16 cellular contexts compared by ENCODE assay signal in the genomic region with DNA sequence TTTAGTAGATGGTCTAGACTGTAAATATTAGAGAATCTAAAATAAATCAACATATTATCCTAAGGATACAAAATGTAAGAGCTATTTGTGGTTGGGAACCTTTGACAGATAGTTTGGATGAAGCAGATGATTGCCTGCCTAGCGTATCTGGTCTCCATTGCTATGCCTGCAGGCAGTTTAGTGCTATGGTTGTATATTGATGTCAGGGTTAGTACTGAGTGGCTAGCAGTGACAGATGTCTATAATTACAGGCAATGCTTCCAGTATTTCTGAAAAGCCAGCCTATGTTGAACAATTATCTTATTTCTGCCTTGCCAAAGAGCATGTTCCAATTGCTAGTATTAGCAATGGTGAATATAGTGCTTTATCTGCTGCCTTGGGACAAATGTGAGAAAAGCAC.
DNase-seq lines count a peak whose midpoint lies in the region; ATAC-seq and TF ChIP-seq lines count a peak whose summit lies in the region.
"Had no signal": no experiment of that assay in that cellular context is flagged by ENCODE, and none has a peak within 500 bp of the region (broad histone marks: within the 10 kb centered on the region; RNA-seq: fewer than 3 reads in every experiment).

No MANE protein-coding gene starts in this region.

- TF ChIP-seq CTCF in Peyer's patch (IDR thresholded peaks at IDR 0.05): no peak
- TF ChIP-seq CTCF in testis (IDR thresholded peaks at IDR 0.05): no peak
- no peak for TF ChIP-seq CTCF in heart left ventricle (IDR thresholded peaks at IDR 0.05)

- WGBS in testis, 2 donors: 90 to 100% methylated on average over 1 of the region's 1 CpG
- 90 to 96% (median 92%) methylated on average over 1 of the region's 1 CpG for WGBS in heart left ventricle, 4 donors

- intact Hi-C loops in testis (cut with DNase I; ENCODE audit: low total_unique reads) (no loop called here), heart left ventricle (cut with DNase I) (no loop called here)

- no peak overlapping the region for H3K27ac ChIP-seq in Peyer's patch
- no peak overlapping the region for H3K27ac ChIP-seq in testis
- no peak overlapping the region for H3K27ac ChIP-seq in heart left ventricle
- H3K27ac ChIP-seq: 22Rv1; BLaER1 treated with 17β-estradiol and CSF1 and Interleukin-3, amounts not matched to agents 10 nM and 100 nM had no signal

- ATAC-seq in SK-N-SH treated with all-trans-retinoic acid at 6 μM for 48 hours (peak; percentile 57; the same call in 1 of the 3 replicates), heart left ventricle (no peak)
- ATAC-seq: GM12878 had no signal

- peak; percentile 28 for DNase-seq in NCI-H1092 treated with DMSO at 0.1 percent for 48 hours (lab: John Stamatoyannopoulos, UW)
- DNase-seq in NCI-H1092 (lab: John Stamatoyannopoulos, UW): no peak
- peak; percentile 58 for DNase-seq in NCI-H146 treated with DMSO at 0.1 percent for 48 hours (lab: John Stamatoyannopoulos, UW; ENCODE audit: unreplicated experiment)
- peak; percentile 67 for DNase-seq in NCI-H446 treated with DMSO at 0.1 percent for 48 hours (lab: John Stamatoyannopoulos, UW)
- DNase-seq in Peyer's patch: no peak
- no peak for DNase-seq in testis
- DNase-seq in heart left ventricle: no peak
- DNase-seq: HCEC 1CT, MV-4-11, NCI-H526 treated with DMSO at 0.1 percent for 48 hours, SIG-M5, SW 1271 had no signal

- H3K9me3 ChIP-seq in Peyer's patch (no peaks in the 10 kb centered on the region), testis (no peaks in the 10 kb centered on the region), heart left ventricle (no peaks in the 10 kb centered on the region)
- H3K9me3 ChIP-seq: BLaER1 treated with 17β-estradiol and CSF1 and Interleukin-3, amounts not matched to agents 10 nM and 100 nM had no signal

- H3K36me3 ChIP-seq in Peyer's patch (no peaks in the 10 kb centered on the region), testis (ENCODE audit: low read depth, missing control alignments) (no peaks in the 10 kb centered on the region), heart left ventricle (no peaks in the 10 kb centered on the region)
- H3K36me3 ChIP-seq: BLaER1 treated with 17β-estradiol and CSF1 and Interleukin-3, amounts not matched to agents 10 nM and 100 nM had no signal

- no peak for TF ChIP-seq POLR2A in Peyer's patch (IDR thresholded peaks at IDR 0.05)
- no peak for TF ChIP-seq POLR2A in testis (IDR thresholded peaks at IDR 0.05)
- no peak for TF ChIP-seq POLR2A in heart left ventricle (IDR thresholded peaks at IDR 0.05)

- no peak overlapping the region for H3K4me3 ChIP-seq in Peyer's patch
- H3K4me3 ChIP-seq in testis: no peak overlapping the region
- H3K4me3 ChIP-seq in heart left ventricle: no peak overlapping the region
- H3K4me3 ChIP-seq: BLaER1 treated with 17β-estradiol and CSF1 and Interleukin-3, amounts not matched to agents 10 nM and 100 nM; GM12878 had no signal

- no peaks in the 10 kb centered on the region for H3K4me1 ChIP-seq in Peyer's patch
- no peaks in the 10 kb centered on the region for H3K4me1 ChIP-seq in testis
- H3K4me1 ChIP-seq in heart left ventricle: no peaks in the 10 kb centered on the region

- H3K27me3 ChIP-seq in Peyer's patch (no peaks in the 10 kb centered on the region), testis (no peaks in the 10 kb centered on the region), heart left ventricle (no peaks in the 10 kb centered on the region)
- H3K27me3 ChIP-seq: BLaER1 treated with 17β-estradiol and CSF1 and Interleukin-3, amounts not matched to agents 10 nM and 100 nM had no signal

TF ChIP-seq in SK-N-SH treated with all-trans-retinoic acid at 6 μM for 48 hours, 23 proteins besides CTCF, POLR2A, EP300 and RAD21:
- TF ChIP-seq ZNF70 (CRISPR knock-in tag; IDR thresholded peaks at IDR 0.05) (no peak), GLIS3 (CRISPR knock-in tag; IDR thresholded peaks at IDR 0.05) (0 out of 2 replicates have a peak, but pooled peaks have one; percentile 35), ISL1 (CRISPR knock-in tag; IDR thresholded peaks at IDR 0.05) (no peak), TCF4 (CRISPR knock-in tag; IDR thresholded peaks at IDR 0.05; ENCODE audit: borderline replicate concordance) (peak; percentile 35; the same call in 1 of the 2 replicates)
- TF ChIP-seq, protein P1, sequence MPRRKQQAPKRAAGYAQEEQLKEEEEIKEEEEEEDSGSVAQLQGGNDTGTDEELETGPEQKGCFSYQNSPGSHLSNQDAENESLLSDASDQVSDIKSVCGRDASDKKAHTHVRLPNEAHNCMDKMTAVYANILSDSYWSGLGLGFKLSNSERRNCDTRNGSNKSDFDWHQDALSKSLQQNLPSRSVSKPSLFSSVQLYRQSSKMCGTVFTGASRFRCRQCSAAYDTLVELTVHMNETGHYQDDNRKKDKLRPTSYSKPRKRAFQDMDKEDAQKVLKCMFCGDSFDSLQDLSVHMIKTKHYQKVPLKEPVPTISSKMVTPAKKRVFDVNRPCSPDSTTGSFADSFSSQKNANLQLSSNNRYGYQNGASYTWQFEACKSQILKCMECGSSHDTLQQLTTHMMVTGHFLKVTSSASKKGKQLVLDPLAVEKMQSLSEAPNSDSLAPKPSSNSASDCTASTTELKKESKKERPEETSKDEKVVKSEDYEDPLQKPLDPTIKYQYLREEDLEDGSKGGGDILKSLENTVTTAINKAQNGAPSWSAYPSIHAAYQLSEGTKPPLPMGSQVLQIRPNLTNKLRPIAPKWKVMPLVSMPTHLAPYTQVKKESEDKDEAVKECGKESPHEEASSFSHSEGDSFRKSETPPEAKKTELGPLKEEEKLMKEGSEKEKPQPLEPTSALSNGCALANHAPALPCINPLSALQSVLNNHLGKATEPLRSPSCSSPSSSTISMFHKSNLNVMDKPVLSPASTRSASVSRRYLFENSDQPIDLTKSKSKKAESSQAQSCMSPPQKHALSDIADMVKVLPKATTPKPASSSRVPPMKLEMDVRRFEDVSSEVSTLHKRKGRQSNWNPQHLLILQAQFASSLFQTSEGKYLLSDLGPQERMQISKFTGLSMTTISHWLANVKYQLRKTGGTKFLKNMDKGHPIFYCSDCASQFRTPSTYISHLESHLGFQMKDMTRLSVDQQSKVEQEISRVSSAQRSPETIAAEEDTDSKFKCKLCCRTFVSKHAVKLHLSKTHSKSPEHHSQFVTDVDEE (CRISPR knock-in tag; IDR thresholded peaks at IDR 0.05): no peak; the same call in 1 of the 2 replicates
- TF ChIP-seq, protein P2, sequence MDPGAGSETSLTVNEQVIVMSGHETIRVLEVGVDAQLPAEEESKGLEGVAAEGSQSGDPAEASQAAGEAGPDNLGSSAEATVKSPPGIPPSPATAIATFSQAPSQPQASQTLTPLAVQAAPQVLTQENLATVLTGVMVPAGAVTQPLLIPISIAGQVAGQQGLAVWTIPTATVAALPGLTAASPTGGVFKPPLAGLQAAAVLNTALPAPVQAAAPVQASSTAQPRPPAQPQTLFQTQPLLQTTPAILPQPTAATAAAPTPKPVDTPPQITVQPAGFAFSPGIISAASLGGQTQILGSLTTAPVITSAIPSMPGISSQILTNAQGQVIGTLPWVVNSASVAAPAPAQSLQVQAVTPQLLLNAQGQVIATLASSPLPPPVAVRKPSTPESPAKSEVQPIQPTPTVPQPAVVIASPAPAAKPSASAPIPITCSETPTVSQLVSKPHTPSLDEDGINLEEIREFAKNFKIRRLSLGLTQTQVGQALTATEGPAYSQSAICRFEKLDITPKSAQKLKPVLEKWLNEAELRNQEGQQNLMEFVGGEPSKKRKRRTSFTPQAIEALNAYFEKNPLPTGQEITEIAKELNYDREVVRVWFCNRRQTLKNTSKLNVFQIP (CRISPR knock-in tag; IDR thresholded peaks at IDR 0.05; ENCODE audit: borderline replicate concordance, low read depth): no peak

Comparison
In these comparisons a context has a peak if more than half of its experiments do, and no peak if none do; other contexts are left out.
1. DNase-seq: peak in NCI-H1092 treated with DMSO at 0.1 percent for 48 hours (single experiment), NCI-H146 treated with DMSO at 0.1 percent for 48 hours (single experiment) and NCI-H446 treated with DMSO at 0.1 percent for 48 hours (single experiment); none in NCI-H1092 (single experiment), Peyer's patch (0 of 3), testis (single experiment) and heart left ventricle (0 of 5).